In genomic region chr5:147037517-147038205, GRCh38 we compare ENCODE assay signal across 12 cellular contexts.
DNase-seq lines count a peak whose midpoint lies in the region; ATAC-seq, FAIRE-seq and TF ChIP-seq lines count a peak whose summit lies in the region.
"Had no signal": no experiment of that assay in that cellular context is flagged by ENCODE, and none has a peak within 500 bp of the region (broad histone marks: within the 10 kb centered on the region; RNA-seq: fewer than 3 reads in every experiment).

No MANE protein-coding gene starts in this region.

- dilution Hi-C loops in mammary epithelial cell (cut with HindIII; ENCODE audit: low sequenced_read_pairs), result no loop called here

- BruUV-seq in mammary epithelial cell (replicated peaks; lab: Mats Ljungman, UMichigan), result no TSS peak

- CTCF ChIA-PET in mammary epithelial cell (lab: Charles Lee; ENCODE audit: low non-redundant PET), result no interaction called here

- no peak for TF ChIP-seq POLR2A in heart left ventricle (IDR thresholded peaks at IDR 0.05)

- H3K9ac ChIP-seq in mammary epithelial cell (ENCODE audit: insufficient read depth, low read length), result no peak overlapping the region

- FAIRE-seq in HTR-8/SVneo (lab: Jason Lieb, UNC), result no peak

- peaks cover 15% of the 10 kb centered on the region for H3K4me1 ChIP-seq in mammary epithelial cell (ENCODE audit: insufficient read depth, low read length)
- no peaks in the 10 kb centered on the region for H3K4me1 ChIP-seq in osteoblast (ENCODE audit: insufficient read depth, low read length)
- no peaks in the 10 kb centered on the region for H3K4me1 ChIP-seq in upper lobe of right lung
- no peaks in the 10 kb centered on the region for H3K4me1 ChIP-seq in heart left ventricle
- H3K4me1 ChIP-seq: prostate gland had no signal

- DNase-seq in HTR-8/SVneo (ENCODE audit: insufficient read length, low spot score) (peak; percentile 5), mammary epithelial cell (peak; percentile 83), osteoblast (ENCODE audit: insufficient read length, low spot score, missing footprints) (peak; percentile 57), upper lobe of right lung (no peak), heart left ventricle (no peak), left cardiac atrium (no peak)
- DNase-seq: glutamatergic neuron, NCI-H2171 had no signal

- H3K27ac ChIP-seq in mammary epithelial cell (ENCODE audit: insufficient read depth, low read depth, low read length) (peak overlapping the region; percentile 50), osteoblast (ENCODE audit: low read depth, low read length) (no peak overlapping the region), upper lobe of right lung (no peak overlapping the region), heart left ventricle (no peak overlapping the region)
- H3K27ac ChIP-seq: prostate gland had no signal

- no peaks in the 10 kb centered on the region for H3K36me3 ChIP-seq in mammary epithelial cell (ENCODE audit: insufficient read depth, low read length)
- no peaks in the 10 kb centered on the region for H3K36me3 ChIP-seq in osteoblast (ENCODE audit: insufficient read depth, low read length)
- H3K36me3 ChIP-seq in upper lobe of right lung, result no peaks in the 10 kb centered on the region
- no peaks in the 10 kb centered on the region for H3K36me3 ChIP-seq in heart left ventricle
- H3K36me3 ChIP-seq: prostate gland had no signal

- no peaks in the 10 kb centered on the region for H3K9me3 ChIP-seq in mammary epithelial cell (replicated peaks; ENCODE audit: insufficient read depth, low read length)
- H3K9me3 ChIP-seq in osteoblast (ENCODE audit: low read depth, low read length), result no peaks in the 10 kb centered on the region
- no peaks in the 10 kb centered on the region for H3K9me3 ChIP-seq in upper lobe of right lung
- H3K9me3 ChIP-seq in heart left ventricle, result no peaks in the 10 kb centered on the region
- H3K9me3 ChIP-seq: prostate gland had no signal

- H3K27me3 ChIP-seq in mammary epithelial cell (ENCODE audit: insufficient read depth, low read length) (no peaks in the 10 kb centered on the region), osteoblast (ENCODE audit: insufficient read depth, low read length) (no peaks in the 10 kb centered on the region), upper lobe of right lung (no peaks in the 10 kb centered on the region), heart left ventricle (peaks cover 0 to 5% (median 0%) of the 10 kb centered on the region in 9 donors)

- H3K4me3 ChIP-seq in mammary epithelial cell (replicated peaks in 1 of 3; ENCODE audit: insufficient read depth in 1 of 3, low read depth in 2 of 3, low read length in 3 of 3) (no peak overlapping the region), osteoblast (ENCODE audit: insufficient read depth, low read length) (no peak overlapping the region), upper lobe of right lung (no peak overlapping the region), heart left ventricle (no peak overlapping the region)
- H3K4me3 ChIP-seq: prostate gland had no signal

- no peaks in the 10 kb centered on the region for H4K20me1 ChIP-seq in mammary epithelial cell (ENCODE audit: insufficient read depth, low read length)
- no peaks in the 10 kb centered on the region for H4K20me1 ChIP-seq in osteoblast (ENCODE audit: insufficient read depth, low read length)

- H3K79me2 ChIP-seq in mammary epithelial cell (ENCODE audit: insufficient read depth, low read length) (no peaks in the 10 kb centered on the region), osteoblast (ENCODE audit: insufficient read depth, low read length) (no peaks in the 10 kb centered on the region)

- no peak for TF ChIP-seq CTCF in mammary epithelial cell (conservative IDR thresholded peaks at IDR 0.05 in 1 of 2, IDR thresholded peaks at IDR 0.05 in 1 of 2; ENCODE audit: extremely low read depth in 1 of 2, insufficient read depth in 1 of 2, low read depth in 1 of 2, low read length in 2 of 2)
- no peak for TF ChIP-seq CTCF in osteoblast (IDR thresholded peaks at IDR 0.05; ENCODE audit: extremely low read depth, low read depth, low read length)
- TF ChIP-seq CTCF in upper lobe of right lung (IDR thresholded peaks at IDR 0.05), result no peak
- TF ChIP-seq CTCF in heart left ventricle (IDR thresholded peaks at IDR 0.05), result no peak

- in situ Hi-C loops in mammary epithelial cell (cut with MboI; ENCODE audit: low sequenced_read_pairs in 2 of 2), result no loop called here

- peak overlapping the region; percentile 50 for H3K4me2 ChIP-seq in mammary epithelial cell (ENCODE audit: insufficient read depth, low read depth, low read length)
- H3K4me2 ChIP-seq in osteoblast (ENCODE audit: insufficient read depth, low read length), result no peak overlapping the region

- H2AFZ ChIP-seq in mammary epithelial cell (ENCODE audit: low read depth, low read length) (peak overlapping the region; percentile 42), osteoblast (ENCODE audit: low read length) (no peak overlapping the region)

- intact Hi-C loops in mammary epithelial cell (cut with micrococcal nuclease), result no loop called here
- intact Hi-C loops in upper lobe of right lung (cut with DNase I), result no loop called here
- intact Hi-C loops in heart left ventricle (cut with DNase I), result no loop called here
- intact Hi-C loops in left cardiac atrium (cut with DNase I), result no loop called here

- WGBS in mammary epithelial cell (ENCODE audit: low coverage, missing lambda C conversion rate), result 2% methylated on average over 3 of the region's 3 CpGs
- 80 to 85% (median 83%) methylated on average over 3 of the region's 3 CpGs for WGBS in heart left ventricle, 4 donors

- peak; percentile 59 for ATAC-seq in GM18511 (IDR thresholded peaks at IDR 0.05; ENCODE audit: unreplicated experiment)
- ATAC-seq in GM19328 (IDR thresholded peaks at IDR 0.05; ENCODE audit: unreplicated experiment), result no peak
- ATAC-seq in upper lobe of right lung, result no peak
- ATAC-seq in heart left ventricle, result no peak
- ATAC-seq in left cardiac atrium, result no peak
- ATAC-seq: Panc1 had no signal

Comparison
In these comparisons a context has a peak if more than half of its experiments do, and no peak if none do; other contexts are left out.
1. DNase-seq: peak in HTR-8/SVneo (single experiment), mammary epithelial cell (single experiment) and osteoblast (single experiment); none in upper lobe of right lung (single experiment), heart left ventricle (0 of 5) and left cardiac atrium (single experiment).